21 cellular contexts compared by ENCODE assay signal in genomic region chr1:60262701-60263100, GRCh38.
"Had no signal": no experiment of that assay in that cellular context is flagged by ENCODE, and none has a peak within 500 bp of the region (broad histone marks: within the 10 kb centered on the region; RNA-seq: fewer than 3 reads in every experiment).

No MANE protein-coding gene starts in this region.

- H3K36me3 ChIP-seq: gastrocnemius medialis, ovary, tibial artery had no signal

- H3K9me3 ChIP-seq: gastrocnemius medialis, ovary, psoas muscle, testis, tibial artery had no signal

- DNase-seq: dorsolateral prefrontal cortex; effector CD4-positive, alpha-beta T cell; gastrocnemius medialis; head of caudate nucleus; natural killer cell; occipital lobe; ovary; posterior cingulate gyrus; psoas muscle; right cardiac atrium; stimulated activated CD4-positive, alpha-beta T cell treated with anti-CD3 and anti-CD28 coated beads, Interleukin-12 subunit alpha, Interleukin-12 subunit beta, amount 100 ng/mL, for 4 hours; stimulated activated CD4-positive, alpha-beta T cell treated with anti-CD3 and anti-CD28 coated beads, Interleukin-1b, Interleukin-23, amount 100 ng/mL, for 48 hours; stimulated activated CD4-positive, alpha-beta T cell treated with anti-CD3 and anti-CD28 coated beads, Interleukin-4, amount 100 ng/mL, for 1 hour; stimulated activated CD8-positive, alpha-beta memory T cell treated with anti-CD3 and anti-CD28 coated beads, Interleukin-4, amount 100 ng/mL, for 48 hours; stimulated activated naive CD4-positive, alpha-beta T cell; stimulated activated naive CD8-positive, alpha-beta T cell treated with anti-CD3 and anti-CD28 coated beads, Interleukin-15, amount 100 ng/mL, for 72 hours; substantia nigra; testis; tibial artery had no signal

- H3K4me1 ChIP-seq: gastrocnemius medialis, psoas muscle, testis had no signal

- ATAC-seq: gastrocnemius medialis; natural killer cell; psoas muscle; right cardiac atrium; stimulated activated naive CD8-positive, alpha-beta T cell treated with anti-CD3 and anti-CD28 coated beads, Interleukin-15, amount 100 ng/mL, for 72 hours had no signal

- H3K27me3 ChIP-seq: gastrocnemius medialis, ovary, testis, tibial artery had no signal

- H3K27ac ChIP-seq: dorsolateral prefrontal cortex, gastrocnemius medialis, ovary, psoas muscle, testis, tibial artery had no signal

- H3K4me3 ChIP-seq: dorsolateral prefrontal cortex, gastrocnemius medialis, lung, ovary, psoas muscle, smooth muscle cell, testis, tibial artery had no signal
